ENCODE assay signal across 8 cellular contexts in genomic region chr4:127965062-127965802, GRCh38. TPM values are rescaled to one million over a fixed set of nuclear protein-coding genes. Genes with fewer than 3 reads are reported as not detected.
DNase-seq lines count a peak whose midpoint lies in the region; ATAC-seq and TF ChIP-seq lines count a peak whose summit lies in the region.

Gene ABHD18 (plus strand): TSS chr4:127965406. CDS start chr4:127982956, 17,550 bp downstream.
Gene MFSD8 (minus strand): TSS chr4:127965173. CDS start chr4:127965133, 40 bp downstream.

- peak within 1 kb of the TSS; percentile 97 for H3K27ac ChIP-seq in suprapubic skin

- TF ChIP-seq EP300 in suprapubic skin (IDR thresholded peaks at IDR 0.05), result no peak

- H3K4me1 ChIP-seq in suprapubic skin, result peaks cover 26% of the 10 kb centered on the region

- no peaks in the 10 kb centered on the region for H3K36me3 ChIP-seq in suprapubic skin

- H3K4me1 Mint-ChIP-seq in activated naive CD4-positive, alpha-beta T cell treated with anti-CD3 and anti-CD28 coated beads, Interleukin-2, amount 50 U/mL, for 24 hours, result peaks cover 45% of the 10 kb centered on the region

- WGBS in suprapubic skin, result 0% methylated on average over 14 of the region's 69 CpGs

- peak; percentile 99 for DNase-seq in NCI-H1092 (lab: John Stamatoyannopoulos, UW)
- peak; percentile 95 for DNase-seq in germinal center (ENCODE audit: low spot score)
- peak; percentile 59 to 97 (median 89) for DNase-seq in nucleus accumbens (lab: John Stamatoyannopoulos, UW)
- peak; percentile 99 for DNase-seq in suprapubic skin (ENCODE audit: low spot score in 2 of 2)

- H3K4me3 ChIP-seq in suprapubic skin, result peak within 1 kb of the TSS; percentile 98

- peak within 1 kb of the TSS; percentile 98 for H3K4me3 Mint-ChIP-seq in activated naive CD4-positive, alpha-beta T cell treated with anti-CD3 and anti-CD28 coated beads, Interleukin-2, amount 50 U/mL, for 24 hours

- peak; percentile 98 for ATAC-seq in HG02610 (IDR thresholded peaks at IDR 0.05; ENCODE audit: unreplicated experiment)
- ATAC-seq in SK-N-SH treated with all-trans-retinoic acid at 6 μM for 48 hours, result peak; percentile 97

- TF ChIP-seq POLR2A in GM10847 (IDR thresholded peaks at IDR 0.05; ENCODE audit: extremely low read depth, insufficient read length), result peak; percentile 56
- TF ChIP-seq POLR2A in suprapubic skin (IDR thresholded peaks at IDR 0.05), result peak in 1 of 2 donors; percentile 36

- no peaks in the 10 kb centered on the region for H3K9me3 Mint-ChIP-seq in activated naive CD4-positive, alpha-beta T cell treated with anti-CD3 and anti-CD28 coated beads, Interleukin-2, amount 50 U/mL, for 24 hours

- no peaks in the 10 kb centered on the region for H3K9me3 ChIP-seq in suprapubic skin

- H3K36me3 Mint-ChIP-seq in activated naive CD4-positive, alpha-beta T cell treated with anti-CD3 and anti-CD28 coated beads, Interleukin-2, amount 50 U/mL, for 24 hours, result peaks cover 1% of the 10 kb centered on the region

- H3K27me3 ChIP-seq in suprapubic skin, result no peaks in the 10 kb centered on the region

- peak in 1 of 2 donors; percentile 39 for TF ChIP-seq CTCF in suprapubic skin (IDR thresholded peaks at IDR 0.05)

- no peaks in the 10 kb centered on the region for H3K27me3 Mint-ChIP-seq in activated naive CD4-positive, alpha-beta T cell treated with anti-CD3 and anti-CD28 coated beads, Interleukin-2, amount 50 U/mL, for 24 hours

- peak within 1 kb of the TSS; percentile 97 for H3K27ac Mint-ChIP-seq in activated naive CD4-positive, alpha-beta T cell treated with anti-CD3 and anti-CD28 coated beads, Interleukin-2, amount 50 U/mL, for 24 hours

TF ChIP-seq in SK-N-SH treated with all-trans-retinoic acid at 6 μM for 48 hours, 23 proteins besides CTCF, POLR2A, EP300 and RAD21:
- TF ChIP-seq ZNF70 (CRISPR knock-in tag; IDR thresholded peaks at IDR 0.05) (0 out of 2 replicates have a peak, but pooled peaks have one; percentile 14), PATZ1 (CRISPR knock-in tag; IDR thresholded peaks at IDR 0.05; ENCODE audit: borderline replicate concordance) (no peak), TSHZ2 (CRISPR knock-in tag; IDR thresholded peaks at IDR 0.05) (peak; percentile 30; the same call in 1 of the 2 replicates), TOX (CRISPR knock-in tag; IDR thresholded peaks at IDR 0.05; ENCODE audit: borderline replicate concordance) (no peak)

RNA-seq across cellular contexts. Expression of gene ABHD18, which starts in this region (rescaled TPM):
- total RNA-seq in suprapubic skin, result 10 to 100 TPM in 2 of 4 donors, 1 to 10 TPM in 2; 5.5 to 17.8 (median 10.3) TPM

RNA-seq across cellular contexts. Expression of gene MFSD8, which starts in this region (rescaled TPM):
- 10 to 100 TPM; 22.2 to 63.1 (median 26.8) TPM for total RNA-seq in suprapubic skin

Comparison
In these comparisons a context has a peak if more than half of its experiments do, and no peak if none do; other contexts are left out.
1. Peak in every context shown above with its lines: DNase-seq, ATAC-seq, H3K4me3 ChIP-seq and H3K27ac ChIP-seq.